11 cellular contexts compared by ENCODE assay signal in the genomic region with DNA sequence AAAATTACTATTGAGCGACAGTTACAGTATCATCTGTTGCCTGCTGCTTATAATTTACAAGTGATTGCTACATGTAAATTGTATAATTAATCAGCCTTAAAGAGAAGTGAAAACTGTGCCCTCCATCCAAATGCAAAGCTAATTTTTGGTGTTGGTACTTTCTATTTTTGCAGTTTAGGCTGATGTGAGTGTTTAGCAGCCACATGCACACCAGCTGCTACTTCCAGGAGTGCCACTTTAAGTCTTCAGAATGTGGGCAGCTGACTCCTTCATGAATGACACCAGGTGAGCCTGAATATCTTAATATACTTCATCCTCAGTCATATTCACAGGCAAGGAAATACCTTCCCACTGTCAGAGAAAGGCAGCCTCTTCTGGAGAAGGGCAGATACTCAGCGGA.
"Had no signal": no experiment of that assay in that cellular context is flagged by ENCODE, and none has a peak within 500 bp of the region (broad histone marks: within the 10 kb centered on the region; RNA-seq: fewer than 3 reads in every experiment).

No MANE protein-coding gene starts in this region.

- H3K36me3 ChIP-seq: cardiac muscle cell, esophagus squamous epithelium, ovary, thyroid gland had no signal

- H3K27me3 ChIP-seq: cardiac muscle cell, esophagus squamous epithelium, ovary, thyroid gland had no signal

- H3K4me2 ChIP-seq: smooth muscle cell had no signal

- DNase-seq: activated CD4-positive, alpha-beta T cell treated with anti-CD3 and anti-CD28 coated beads, Interleukin-2, amount 10 ng/mL, durations not matched to agents 24 days and 14 days; activated naive CD4-positive, alpha-beta T cell treated with anti-CD3 and anti-CD28 coated beads for 36 hours; esophagus squamous epithelium; foreskin fibroblast; mesenchymal stem cell; ovary; thyroid gland had no signal

- H3K27ac ChIP-seq: cardiac muscle cell, esophagus squamous epithelium, ovary, thyroid gland had no signal

- H3K4me3 ChIP-seq: cardiac muscle cell, esophagus squamous epithelium, ovary, smooth muscle cell, thyroid gland had no signal

- H3K4me1 ChIP-seq: esophagus squamous epithelium, thyroid gland had no signal

- ATAC-seq: stimulated activated effector memory CD8-positive, alpha-beta T cell treated with anti-CD3 and anti-CD28 coated beads, Interleukin-12 subunit alpha, Interleukin-12 subunit beta, amount 100 ng/mL, for 72 hours; WTC11 had no signal

- H3K9me3 ChIP-seq: esophagus squamous epithelium, ovary, thyroid gland had no signal
